Comparison of ENCODE assay signal across 31 cellular contexts in the genomic region with DNA sequence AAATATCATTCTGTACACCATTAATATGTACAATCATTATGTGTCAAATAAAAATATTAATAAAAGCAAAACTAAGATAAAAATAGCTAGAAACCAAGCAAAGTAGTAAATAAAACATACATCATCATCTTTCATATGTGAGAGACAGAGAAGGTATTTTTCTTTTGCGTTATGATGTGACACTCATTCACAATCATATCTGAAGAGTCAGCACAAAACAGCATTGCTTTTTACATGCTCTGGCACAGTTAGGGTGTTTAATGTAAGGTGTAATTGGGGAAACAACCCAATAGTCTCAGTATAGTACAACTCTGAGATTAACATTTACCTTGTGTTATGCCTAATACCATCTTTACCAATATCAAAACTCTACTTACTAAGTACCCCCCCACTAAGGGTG.
A peak's percentile ranks its signal among the peaks of the same experiment; 100 is the strongest.
DNase-seq lines count a peak whose midpoint lies in the region; ATAC-seq, FAIRE-seq and TF ChIP-seq lines count a peak whose summit lies in the region.
"Had no signal": no experiment of that assay in that cellular context is flagged by ENCODE, and none has a peak within 500 bp of the region (broad histone marks: within the 10 kb centered on the region; RNA-seq: fewer than 3 reads in every experiment).

No MANE protein-coding gene starts in this region.

- H3K9ac ChIP-seq in HepG2 (ENCODE audit: insufficient read depth, low read depth, low read length) (no peak overlapping the region), K562 (ENCODE audit: insufficient read depth in 1 of 2, low read depth in 2 of 2, low read length in 2 of 2) (no peak overlapping the region)
- H3K9ac ChIP-seq: BLaER1; BLaER1 treated with 17β-estradiol and CSF1 and Interleukin-3, amounts not matched to agents 10 nM and 100 nM had no signal

- TF ChIP-seq POLR2A in HepG2 (IDR thresholded peaks at IDR 0.05; ENCODE audit: insufficient read depth in 1 of 2, low read depth in 2 of 2, low read length in 2 of 2) (no peak), right lobe of liver (IDR thresholded peaks at IDR 0.05) (no peak), A549 (IDR thresholded peaks at IDR 0.05; ENCODE audit: low read length) (no peak), K562 (conservative IDR thresholded peaks at IDR 0.05) (no peak)

- H3K9me3 ChIP-seq in HepG2 (ENCODE audit: low read length), result no peaks in the 10 kb centered on the region
- H3K9me3 ChIP-seq in right lobe of liver, result no peaks in the 10 kb centered on the region
- no peaks in the 10 kb centered on the region for H3K9me3 ChIP-seq in A549
- H3K9me3 ChIP-seq in K562 (replicated peaks; ENCODE audit: control insufficient read depth, insufficient read depth, low read depth, low read length), result no peaks in the 10 kb centered on the region; the same call in 1 of the 2 replicates
- no peaks in the 10 kb centered on the region for H3K9me3 ChIP-seq in effector memory CD4-positive, alpha-beta T cell (ENCODE audit: control insufficient read depth, low read length)
- H3K9me3 ChIP-seq: BE2C; BLaER1; BLaER1 treated with 17β-estradiol and CSF1 and Interleukin-3, amounts not matched to agents 10 nM and 100 nM; Caco-2 had no signal

- H3K27me3 ChIP-seq in HepG2 (ENCODE audit: control insufficient read depth in 1 of 2, insufficient read depth in 2 of 2, low read length in 2 of 2) (no peaks in the 10 kb centered on the region), right lobe of liver (no peaks in the 10 kb centered on the region), K562 (ENCODE audit: control insufficient read depth in 2 of 2, insufficient read depth in 2 of 2, low read length in 2 of 2) (no peaks in the 10 kb centered on the region)
- H3K27me3 ChIP-seq in effector memory CD4-positive, alpha-beta T cell (replicated peaks; ENCODE audit: control insufficient read depth, insufficient read depth, low read length, poor library complexity, severe bottlenecking), result no peaks in the 10 kb centered on the region
- H3K27me3 ChIP-seq: BE2C; BLaER1; BLaER1 treated with 17β-estradiol and CSF1 and Interleukin-3, amounts not matched to agents 10 nM and 100 nM had no signal

- intact Hi-C loops in HepG2 (cut with micrococcal nuclease; ENCODE audit: unreplicated experiment) (no loop called here), right lobe of liver (cut with DNase I) (no loop called here), K562 (cut with micrococcal nuclease) (no loop called here)

- H3K36me3 ChIP-seq in HepG2 (replicated peaks in 1 of 2; ENCODE audit: control insufficient read depth in 1 of 2, insufficient read depth in 2 of 2, low read length in 2 of 2) (no peaks in the 10 kb centered on the region), right lobe of liver (no peaks in the 10 kb centered on the region), K562 (ENCODE audit: control insufficient read depth, insufficient read depth, low read length) (no peaks in the 10 kb centered on the region)
- no peaks in the 10 kb centered on the region for H3K36me3 ChIP-seq in effector memory CD4-positive, alpha-beta T cell (ENCODE audit: control insufficient read depth, insufficient read depth, low read length)
- H3K36me3 ChIP-seq: BE2C; BLaER1; BLaER1 treated with 17β-estradiol and CSF1 and Interleukin-3, amounts not matched to agents 10 nM and 100 nM had no signal

- no peak overlapping the region for H3K27ac ChIP-seq in HepG2 (ENCODE audit: extremely low read length, insufficient read depth, low read length)
- H3K27ac ChIP-seq in right lobe of liver, result no peak overlapping the region
- H3K27ac ChIP-seq in A549, result no peak overlapping the region
- no peak overlapping the region for H3K27ac ChIP-seq in K562 (ENCODE audit: extremely low read depth, low read depth, low read length)
- H3K27ac ChIP-seq in effector memory CD4-positive, alpha-beta T cell (ENCODE audit: insufficient read depth, low read length, poor library complexity, severe bottlenecking), result no peak overlapping the region
- H3K27ac ChIP-seq: 22Rv1; BLaER1; BLaER1 treated with 17β-estradiol and CSF1 and Interleukin-3, amounts not matched to agents 10 nM and 100 nM; C4-2B had no signal

- no peak overlapping the region for H2AFZ ChIP-seq in HepG2 (ENCODE audit: low read length)
- no peak overlapping the region for H2AFZ ChIP-seq in K562 (ENCODE audit: low read depth, low read length)

- H3K79me2 ChIP-seq in HepG2 (ENCODE audit: insufficient read depth, low read length) (no peaks in the 10 kb centered on the region), K562 (ENCODE audit: control insufficient read depth, insufficient read depth, low read length) (no peaks in the 10 kb centered on the region)

- 5% methylated on average over 1 of the region's 1 CpG for WGBS in HepG2 (ENCODE audit: low lambda C conversion rate)
- 50% methylated on average over 1 of the region's 1 CpG for WGBS in right lobe of liver (ENCODE audit: insufficient coverage, low coverage, low lambda C conversion rate, missing lambda C conversion rate)
- WGBS in A549 (ENCODE audit: missing lambda C conversion rate), result 6% methylated on average over 1 of the region's 1 CpG
- WGBS in K562 (ENCODE audit: insufficient coverage, low coverage, missing lambda C conversion rate), result 0% methylated on average over 1 of the region's 1 CpG

- FAIRE-seq in HepG2 (lab: Jason Lieb, UNC) (no peak), A549 (lab: Jason Lieb, UNC) (no peak), D721Med (lab: Jason Lieb, UNC) (peak; percentile 35), K562 (lab: Jason Lieb, UNC) (no peak)

- TF ChIP-seq EP300 in HepG2 (IDR thresholded peaks at IDR 0.05; ENCODE audit: low read depth in 2 of 2, low read length in 2 of 2) (no peak), HepG2 (CRISPR knock-in tag; IDR thresholded peaks at IDR 0.05; ENCODE audit: borderline replicate concordance) (no peak), A549 (IDR thresholded peaks at IDR 0.05) (no peak), K562 (IDR thresholded peaks at IDR 0.05; ENCODE audit: low read length) (no peak)

- H3K9me1 ChIP-seq in K562 (ENCODE audit: control insufficient read depth, insufficient read depth, low read length), result no peaks in the 10 kb centered on the region

- H3K4me1 ChIP-seq in HepG2 (ENCODE audit: insufficient read depth, low read length) (no peaks in the 10 kb centered on the region), right lobe of liver (no peaks in the 10 kb centered on the region), A549 (no peaks in the 10 kb centered on the region), K562 (replicated peaks in 1 of 2; ENCODE audit: control insufficient read depth in 2 of 2, insufficient read depth in 2 of 2, low read length in 2 of 2) (no peaks in the 10 kb centered on the region)
- no peaks in the 10 kb centered on the region for H3K4me1 ChIP-seq in effector memory CD4-positive, alpha-beta T cell (ENCODE audit: control insufficient read depth, insufficient read depth, low read length, poor library complexity, severe bottlenecking)
- H3K4me1 ChIP-seq: BE2C; BLaER1; BLaER1 treated with 17β-estradiol and CSF1 and Interleukin-3, amounts not matched to agents 10 nM and 100 nM; Caco-2 had no signal

- DNase-seq in HepG2 (ENCODE audit: low spot score) (no peak), right lobe of liver (no peak), A549 (ENCODE audit: low read depth in 1 of 2, low spot score in 1 of 2) (no peak), D721Med (ENCODE audit: insufficient read length, low spot score) (no peak), K562 (ENCODE audit: extremely low read depth in 1 of 4, low spot score in 3 of 4) (no peak), mesenteric fat pad (ENCODE audit: low spot score) (no peak)
- no peak for DNase-seq in activated CD4-positive, CD25-positive, alpha-beta regulatory T cell (lab: John Stamatoyannopoulos, UW)
- no peak for DNase-seq in effector memory CD4-positive, alpha-beta T cell
- DNase-seq: 8988T; ACHN; AML-193; BE2C; C1 segment of cervical spinal cord; Caco-2; Calu3; CD4-positive, alpha-beta T cell; CD4-positive, CD25-positive, alpha-beta regulatory T cell; CD8-positive, alpha-beta memory T cell; CD8-positive, alpha-beta T cell; COR-L47; DMS 273 treated with DMSO at 0.1 percent for 48 hours; DMS153; DMS53; DMS79; DMS79 treated with DMSO at 0.1 percent for 48 hours; DND-41; EL had no signal

- TF ChIP-seq RAD21 in HepG2 (CRISPR knock-in tag; IDR thresholded peaks at IDR 0.05), result no peak
- no peak for TF ChIP-seq RAD21 in A549 (conservative IDR thresholded peaks at IDR 0.05 in 1 of 2, IDR thresholded peaks at IDR 0.05 in 1 of 2)
- no peak for TF ChIP-seq RAD21 in K562 (CRISPR knock-in tag; conservative IDR thresholded peaks at IDR 0.05 in 1 of 2, IDR thresholded peaks at IDR 0.05 in 1 of 2)

- POLR2A ChIA-PET in HepG2 (lab: Yijun Ruan, JAX), result no interaction called here
- POLR2A ChIA-PET in A549 (lab: Yijun Ruan, JAX), result no interaction called here
- POLR2A ChIA-PET in K562 (lab: Yijun Ruan, JAX), result no interaction called here

- H4K20me1 ChIP-seq in HepG2 (ENCODE audit: insufficient read depth, low read length) (no peaks in the 10 kb centered on the region), K562 (replicated peaks; ENCODE audit: control insufficient read depth, insufficient read depth, low read length) (no peaks in the 10 kb centered on the region)
- H4K20me1 ChIP-seq: BLaER1; BLaER1 treated with 17β-estradiol and CSF1 and Interleukin-3, amounts not matched to agents 10 nM and 100 nM had no signal

- no peak overlapping the region for H3K4me3 ChIP-seq in HepG2 (replicated peaks in 1 of 3; ENCODE audit: insufficient read depth in 1 of 3, low read depth in 2 of 3, low read length in 3 of 3)
- no peak overlapping the region for H3K4me3 ChIP-seq in right lobe of liver
- no peak overlapping the region for H3K4me3 ChIP-seq in A549
- H3K4me3 ChIP-seq in K562, result no peak overlapping the region
- H3K4me3 ChIP-seq in effector memory CD4-positive, alpha-beta T cell (ENCODE audit: insufficient read depth, low read depth, low read length, poor library complexity, severe bottlenecking), result no peak overlapping the region
- H3K4me3 ChIP-seq: BLaER1; BLaER1 treated with 17β-estradiol and CSF1 and Interleukin-3, amounts not matched to agents 10 nM and 100 nM had no signal

- CTCF ChIA-PET in HepG2 (lab: Yijun Ruan, JAX; ENCODE audit: low intra/inter-chr PET ratio, low total read pairs), result no interaction called here
- CTCF ChIA-PET in A549 (lab: Yijun Ruan, JAX), result no interaction called here
- CTCF ChIA-PET in K562 (lab: Yijun Ruan, JAX; ENCODE audit: low intra/inter-chr PET ratio), result no interaction called here

- TF ChIP-seq CTCF in HepG2 (CRISPR knock-in tag; IDR thresholded peaks at IDR 0.05), result no peak
- no peak for TF ChIP-seq CTCF in right lobe of liver (IDR thresholded peaks at IDR 0.05)
- TF ChIP-seq CTCF in A549 (IDR thresholded peaks at IDR 0.05), result no peak
- no peak for TF ChIP-seq CTCF in D721Med (IDR thresholded peaks at IDR 0.05; ENCODE audit: insufficient read depth, missing control alignments)
- no peak for TF ChIP-seq CTCF in K562 (IDR thresholded peaks at IDR 0.05 in 2 of 3, conservative IDR thresholded peaks at IDR 0.05 in 1 of 3; ENCODE audit: insufficient read depth in 2 of 3, low read depth in 1 of 3, low read length in 3 of 3)

- BruUV-seq in HepG2 (replicated peaks; lab: Mats Ljungman, UMichigan) (no TSS peak), K562 (replicated peaks; lab: Mats Ljungman, UMichigan) (no TSS peak)

- ATAC-seq in HepG2, result no peak
- no peak for ATAC-seq in right lobe of liver
- ATAC-seq in A549, result no peak
- ATAC-seq in K562, result no peak
- ATAC-seq: CD8-positive, alpha-beta T cell had no signal

- H3K4me2 ChIP-seq in HepG2 (ENCODE audit: low read depth, low read length), result no peak overlapping the region
- no peak overlapping the region for H3K4me2 ChIP-seq in A549
- no peak overlapping the region for H3K4me2 ChIP-seq in K562 (ENCODE audit: insufficient read depth, low read length)
- H3K4me2 ChIP-seq: BLaER1; BLaER1 treated with 17β-estradiol and CSF1 and Interleukin-3, amounts not matched to agents 10 nM and 100 nM had no signal

- in situ Hi-C loops in HepG2 (cut with HindIII; ENCODE audit: extremely low pct_ligation_motif_present, low pct_unique_long_range_greater_than_20kb), result no loop called here
- in situ Hi-C loops in K562 (cut with MboI), result no loop called here

Comparison
In these comparisons a context has a peak if more than half of its experiments do, and no peak if none do; other contexts are left out.
1. Of the 241 proteins assayed by ChIP-seq in both HepG2 and K562: peak only in HepG2: MAFF and MAFK; only in K562: MAFG; in both: none; in neither: 238.